In genomic region chr7:105088456-105088855, GRCh38 we compare ENCODE assay signal across 23 cellular contexts.
DNase-seq lines count a peak whose midpoint lies in the region; ATAC-seq lines count a peak whose summit lies in the region.
"Had no signal": no experiment of that assay in that cellular context is flagged by ENCODE, and none has a peak within 500 bp of the region (broad histone marks: within the 10 kb centered on the region; RNA-seq: fewer than 3 reads in every experiment).

No MANE protein-coding gene starts in this region.

- H3K27ac ChIP-seq in CD8-positive, alpha-beta memory T cell (ENCODE audit: low read depth, low read length) = no peak overlapping the region
- H3K27ac ChIP-seq: A549, epithelial cell of prostate had no signal

- no peaks in the 10 kb centered on the region for H3K9me3 Mint-ChIP-seq in activated CD4-positive, alpha-beta memory T cell treated with anti-CD3 and anti-CD28 coated beads for 36 hours
- H3K9me3 Mint-ChIP-seq in activated CD4-positive, alpha-beta memory T cell treated with anti-CD3 and anti-CD28 coated beads, Interleukin-2, amount 10 ng/mL, durations not matched to agents 7 days and 5 days = no peaks in the 10 kb centered on the region
- H3K9me3 Mint-ChIP-seq in CD8-positive, alpha-beta memory T cell = no peaks in the 10 kb centered on the region
- H3K9me3 Mint-ChIP-seq in activated naive CD8-positive, alpha-beta T cell treated with anti-CD3 and anti-CD28 coated beads for 36 hours = no peaks in the 10 kb centered on the region
- no peaks in the 10 kb centered on the region for H3K9me3 Mint-ChIP-seq in natural killer cell treated with Interleukin-12 subunit alpha and Interleukin-12 subunit beta and Interleukin-15 and Interleukin-18, amount 100 ng/mL, for 72 hours
- H3K9me3 Mint-ChIP-seq: WTC11 had no signal

- H3K4me3 Mint-ChIP-seq in activated CD4-positive, alpha-beta memory T cell treated with anti-CD3 and anti-CD28 coated beads for 36 hours = no peak overlapping the region
- H3K4me3 Mint-ChIP-seq in activated CD4-positive, alpha-beta memory T cell treated with anti-CD3 and anti-CD28 coated beads, Interleukin-2, amount 10 ng/mL, durations not matched to agents 7 days and 5 days = no peak overlapping the region
- no peak overlapping the region for H3K4me3 Mint-ChIP-seq in CD8-positive, alpha-beta memory T cell
- no peak overlapping the region for H3K4me3 Mint-ChIP-seq in activated naive CD8-positive, alpha-beta T cell treated with anti-CD3 and anti-CD28 coated beads for 36 hours
- no peak overlapping the region for H3K4me3 Mint-ChIP-seq in natural killer cell treated with Interleukin-12 subunit alpha and Interleukin-12 subunit beta and Interleukin-15 and Interleukin-18, amount 100 ng/mL, for 72 hours
- H3K4me3 Mint-ChIP-seq: WTC11 had no signal

- no peaks in the 10 kb centered on the region for H3K27me3 Mint-ChIP-seq in activated CD4-positive, alpha-beta memory T cell treated with anti-CD3 and anti-CD28 coated beads for 36 hours
- no peaks in the 10 kb centered on the region for H3K27me3 Mint-ChIP-seq in activated CD4-positive, alpha-beta memory T cell treated with anti-CD3 and anti-CD28 coated beads, Interleukin-2, amount 10 ng/mL, durations not matched to agents 7 days and 5 days
- no peaks in the 10 kb centered on the region for H3K27me3 Mint-ChIP-seq in CD8-positive, alpha-beta memory T cell
- no peaks in the 10 kb centered on the region for H3K27me3 Mint-ChIP-seq in activated naive CD8-positive, alpha-beta T cell treated with anti-CD3 and anti-CD28 coated beads for 36 hours
- no peaks in the 10 kb centered on the region for H3K27me3 Mint-ChIP-seq in natural killer cell treated with Interleukin-12 subunit alpha and Interleukin-12 subunit beta and Interleukin-15 and Interleukin-18, amount 100 ng/mL, for 72 hours

- ATAC-seq in natural killer cell treated with Interleukin-12 subunit alpha and Interleukin-12 subunit beta and Interleukin-15 and Interleukin-18, amount 100 ng/mL, for 72 hours = peak in 1 of 2 donors; percentile 38
- no peak for ATAC-seq in HG03354 (IDR thresholded peaks at IDR 0.05; ENCODE audit: poor library complexity, severe bottlenecking, unreplicated experiment)
- ATAC-seq: A549, left cardiac atrium, WTC11 had no signal

- H3K4me3 ChIP-seq in CD8-positive, alpha-beta memory T cell (ENCODE audit: low read length) = no peak overlapping the region
- H3K4me3 ChIP-seq: A549 had no signal

- no peaks in the 10 kb centered on the region for H3K4me1 ChIP-seq in CD8-positive, alpha-beta memory T cell (ENCODE audit: insufficient read depth, low read length)
- H3K4me1 ChIP-seq: A549, BE2C, Caco-2 had no signal

- peaks cover 19% of the 10 kb centered on the region for H3K4me1 Mint-ChIP-seq in activated CD4-positive, alpha-beta memory T cell treated with anti-CD3 and anti-CD28 coated beads for 36 hours (ENCODE audit: low read depth)
- peaks cover 8% of the 10 kb centered on the region for H3K4me1 Mint-ChIP-seq in activated CD4-positive, alpha-beta memory T cell treated with anti-CD3 and anti-CD28 coated beads, Interleukin-2, amount 10 ng/mL, durations not matched to agents 7 days and 5 days
- H3K4me1 Mint-ChIP-seq in CD8-positive, alpha-beta memory T cell = peaks cover 23 to 36% (median 25%) of the 10 kb centered on the region in 3 donors
- H3K4me1 Mint-ChIP-seq in activated naive CD8-positive, alpha-beta T cell treated with anti-CD3 and anti-CD28 coated beads for 36 hours = peaks cover 13% of the 10 kb centered on the region
- peaks cover 16 to 20% of the 10 kb centered on the region in 2 donors for H3K4me1 Mint-ChIP-seq in natural killer cell treated with Interleukin-12 subunit alpha and Interleukin-12 subunit beta and Interleukin-15 and Interleukin-18, amount 100 ng/mL, for 72 hours (ENCODE audit: low read depth in 2 of 2)
- H3K4me1 Mint-ChIP-seq: WTC11 had no signal

- CTCF ChIA-PET in activated CD4-positive, alpha-beta memory T cell treated with anti-CD3 and anti-CD28 coated beads for 36 hours (lab: Charles Lee) = no interaction called here
- CTCF ChIA-PET in activated CD4-positive, alpha-beta memory T cell treated with anti-CD3 and anti-CD28 coated beads, Interleukin-2, amount 10 ng/mL, durations not matched to agents 7 days and 5 days (lab: Charles Lee) = no interaction called here
- CTCF ChIA-PET in CD8-positive, alpha-beta memory T cell (lab: Charles Lee) = interaction anchor here (2.1 kb wide), 1 partner anchor 107 kb away, joined by 7 read pairs; no protein-coding TSS in a partner anchor

- intact Hi-C loops in activated CD4-positive, alpha-beta memory T cell treated with anti-CD3 and anti-CD28 coated beads for 36 hours (cut with micrococcal nuclease) = no loop called here

- peak overlapping the region; percentile 10 for H3K27ac Mint-ChIP-seq in activated CD4-positive, alpha-beta memory T cell treated with anti-CD3 and anti-CD28 coated beads for 36 hours
- no peak overlapping the region for H3K27ac Mint-ChIP-seq in activated CD4-positive, alpha-beta memory T cell treated with anti-CD3 and anti-CD28 coated beads, Interleukin-2, amount 10 ng/mL, durations not matched to agents 7 days and 5 days
- peak overlapping the region in 6 of 8 donors; percentile 0 to 76 (median 50) for H3K27ac Mint-ChIP-seq in CD8-positive, alpha-beta memory T cell
- peak overlapping the region; percentile 17 for H3K27ac Mint-ChIP-seq in activated naive CD8-positive, alpha-beta T cell treated with anti-CD3 and anti-CD28 coated beads for 36 hours
- peak overlapping the region; percentile 51 to 59 for H3K27ac Mint-ChIP-seq in natural killer cell treated with Interleukin-12 subunit alpha and Interleukin-12 subunit beta and Interleukin-15 and Interleukin-18, amount 100 ng/mL, for 72 hours
- H3K27ac Mint-ChIP-seq: WTC11 had no signal

- H3K9me3 ChIP-seq in CD8-positive, alpha-beta memory T cell (ENCODE audit: low read length) = no peaks in the 10 kb centered on the region
- H3K9me3 ChIP-seq: A549, BE2C, Caco-2, SK-N-SH had no signal

- POLR2A ChIA-PET in activated CD4-positive, alpha-beta memory T cell treated with anti-CD3 and anti-CD28 coated beads for 36 hours (lab: Charles Lee) = no interaction called here
- POLR2A ChIA-PET in activated CD4-positive, alpha-beta memory T cell treated with anti-CD3 and anti-CD28 coated beads, Interleukin-2, amount 10 ng/mL, durations not matched to agents 7 days and 5 days (lab: Charles Lee) = interaction anchor here (1.2 kb wide), 1 partner anchor 75 kb away, joined by 3 read pairs; the partner anchor contains the start of gene KMT2E
- POLR2A ChIA-PET in CD8-positive, alpha-beta memory T cell (lab: Charles Lee) = no interaction called here

- DNase-seq in activated CD4-positive, alpha-beta memory T cell treated with anti-CD3 and anti-CD28 coated beads for 36 hours = no peak
- no peak for DNase-seq in activated CD4-positive, alpha-beta memory T cell treated with anti-CD3 and anti-CD28 coated beads, Interleukin-2, amount 10 ng/mL, durations not matched to agents 7 days and 5 days
- no peak for DNase-seq in CD8-positive, alpha-beta memory T cell
- no peak for DNase-seq in activated naive CD8-positive, alpha-beta T cell treated with anti-CD3 and anti-CD28 coated beads for 36 hours
- DNase-seq in natural killer cell treated with Interleukin-12 subunit alpha and Interleukin-12 subunit beta and Interleukin-15 and Interleukin-18, amount 100 ng/mL, for 72 hours (ENCODE audit: low spot score) = no peak
- no peak for DNase-seq in NK-92 treated with Interleukin-12 subunit alpha and Interleukin-12 subunit beta, amount 100 ng/mL, for 24 hours (lab: John Stamatoyannopoulos, UW)
- DNase-seq in NCI-H82 treated with DMSO at 0.1 percent for 48 hours (lab: John Stamatoyannopoulos, UW; ENCODE audit: unreplicated experiment) = no peak
- DNase-seq: BE2C; Caco-2; H7; left cardiac atrium; mammary epithelial cell; NCI-H1694 treated with DMSO at 0.1 percent for 48 hours; NCI-H2171 treated with DMSO at 0.1 percent for 48 hours; NCI-H69; SK-N-SH; small intestine; stimulated activated CD4-positive, alpha-beta T cell treated with anti-CD3 and anti-CD28 coated beads, Interleukin-2, amount 100 ng/mL, for 24 hours; T1000 had no signal

- H3K36me3 Mint-ChIP-seq in activated CD4-positive, alpha-beta memory T cell treated with anti-CD3 and anti-CD28 coated beads for 36 hours = peaks cover 39% of the 10 kb centered on the region
- H3K36me3 Mint-ChIP-seq in activated CD4-positive, alpha-beta memory T cell treated with anti-CD3 and anti-CD28 coated beads, Interleukin-2, amount 10 ng/mL, durations not matched to agents 7 days and 5 days (ENCODE audit: low read depth) = peaks cover 57% of the 10 kb centered on the region
- peaks cover 3 to 75% (median 24%) of the 10 kb centered on the region in 3 donors for H3K36me3 Mint-ChIP-seq in CD8-positive, alpha-beta memory T cell
- H3K36me3 Mint-ChIP-seq in activated naive CD8-positive, alpha-beta T cell treated with anti-CD3 and anti-CD28 coated beads for 36 hours = peaks cover 21% of the 10 kb centered on the region
- peaks cover 20% of the 10 kb centered on the region for H3K36me3 Mint-ChIP-seq in natural killer cell treated with Interleukin-12 subunit alpha and Interleukin-12 subunit beta and Interleukin-15 and Interleukin-18, amount 100 ng/mL, for 72 hours

- no peaks in the 10 kb centered on the region for H3K27me3 ChIP-seq in CD8-positive, alpha-beta memory T cell (ENCODE audit: insufficient read depth, low read length, poor library complexity, severe bottlenecking)
- H3K27me3 ChIP-seq: BE2C had no signal

- H3K36me3 ChIP-seq in CD8-positive, alpha-beta memory T cell (ENCODE audit: insufficient read depth, low read length) = peaks cover 34% of the 10 kb centered on the region
